Comparison of ENCODE assay signal across 8 cellular contexts in genomic region chr1:155324041-155324716, GRCh38. TPM values are rescaled to one million over a fixed set of nuclear protein-coding genes. Genes with fewer than 3 reads are reported as not detected.
DNase-seq lines count a peak whose midpoint lies in the region; ATAC-seq and TF ChIP-seq lines count a peak whose summit lies in the region.

No MANE protein-coding gene starts in this region.

- intact Hi-C loops in testis (cut with DNase I; ENCODE audit: low total_unique reads), result loop anchor here (10.0 kb wide), 2 partner anchors 69 to 271 kb away; partner anchors contain the start of gene ENTREP3

- H4K20me1 ChIP-seq in SK-N-SH (ENCODE audit: insufficient read depth), result 0 out of 2 replicates have a peak, but pooled peaks cover 5% of the 10 kb centered on the region

- peaks cover 46% of the 10 kb centered on the region for H3K79me2 ChIP-seq in SK-N-SH (ENCODE audit: insufficient read depth)

- H3K9me3 Mint-ChIP-seq in activated naive CD4-positive, alpha-beta T cell treated with anti-CD3 and anti-CD28 coated beads, Interleukin-2, amount 50 U/mL, for 72 hours, result no peaks in the 10 kb centered on the region

- no peaks in the 10 kb centered on the region for H3K36me3 Mint-ChIP-seq in activated naive CD4-positive, alpha-beta T cell treated with anti-CD3 and anti-CD28 coated beads, Interleukin-2, amount 50 U/mL, for 72 hours

- TF ChIP-seq EP300 in SK-N-SH (IDR thresholded peaks at IDR 0.05; ENCODE audit: borderline replicate concordance in 1 of 2, low read depth in 1 of 2, low read length in 1 of 2), result no peak

- H3K36me3 ChIP-seq in SK-N-SH (replicated peaks in 1 of 2; ENCODE audit: control insufficient read depth in 1 of 2, insufficient read depth in 2 of 2, low read length in 1 of 2) (peaks cover 16 to 23% of the 10 kb centered on the region in 2 experiments), testis (ENCODE audit: low read depth, missing control alignments) (no peaks in the 10 kb centered on the region)

- H2AFZ ChIP-seq in SK-N-SH (ENCODE audit: low read depth), result peak overlapping the region; percentile 83

- H3K4me3 ChIP-seq in SK-N-SH (ENCODE audit: low read depth in 2 of 2, low read length in 1 of 2), result peak overlapping the region; percentile 84 to 95
- H3K4me3 ChIP-seq in testis, result peak overlapping the region; percentile 57 to 75

- H3K4me1 ChIP-seq in SK-N-SH (ENCODE audit: control insufficient read depth in 1 of 2, insufficient read depth in 2 of 2, low read depth in 1 of 2, low read length in 1 of 2) (peaks cover 12 to 37% of the 10 kb centered on the region in 2 experiments), testis (peaks cover 23% of the 10 kb centered on the region)

- no peaks in the 10 kb centered on the region for H3K27me3 ChIP-seq in SK-N-SH (ENCODE audit: insufficient read depth)
- no peaks in the 10 kb centered on the region for H3K27me3 ChIP-seq in testis

- H3K9me3 ChIP-seq in SK-N-SH, result no peaks in the 10 kb centered on the region
- no peaks in the 10 kb centered on the region for H3K9me3 ChIP-seq in testis

- H3K9me2 ChIP-seq in SK-N-SH, result no peaks in the 10 kb centered on the region

- TF ChIP-seq POLR2A in testis (IDR thresholded peaks at IDR 0.05), result no peak

- TF ChIP-seq CTCF in SK-N-SH (IDR thresholded peaks at IDR 0.05) (no peak), omental fat pad (IDR thresholded peaks at IDR 0.05) (no peak), testis (IDR thresholded peaks at IDR 0.05) (no peak)

- DNase-seq in GM04503 (ENCODE audit: low read depth) (peak; percentile 91), NCI-H1092 (lab: John Stamatoyannopoulos, UW) (peak; percentile 83), SK-N-SH (peak; percentile 95), glomerular endothelial cell (ENCODE audit: extremely low read depth, low read depth, low spot score) (peak; percentile 42), omental fat pad (ENCODE audit: low spot score) (peak; percentile 77), testis (peak; percentile 95)
- peak; percentile 92 to 95 for DNase-seq in activated naive CD4-positive, alpha-beta T cell treated with anti-CD3 and anti-CD28 coated beads, Interleukin-2, amount 50 U/mL, for 72 hours (ENCODE audit: low spot score in 2 of 2)

- peak overlapping the region; percentile 85 for H3K9ac ChIP-seq in SK-N-SH

- peak overlapping the region; percentile 70 to 75 for H3K27ac Mint-ChIP-seq in activated naive CD4-positive, alpha-beta T cell treated with anti-CD3 and anti-CD28 coated beads, Interleukin-2, amount 50 U/mL, for 72 hours

- WGBS in SK-N-SH (ENCODE audit: low lambda C conversion rate), result 0% methylated on average over 18 of the region's 44 CpGs
- 0 to 1% methylated on average over 14 to 44 of the region's 44 CpGs for WGBS in testis, 2 donors

- peak overlapping the region; percentile 97 for H3K4me2 ChIP-seq in SK-N-SH

- H3F3A ChIP-seq in SK-N-SH (replicated peaks; ENCODE audit: insufficient read depth), result peaks cover 21% of the 10 kb centered on the region

- no peak for TF ChIP-seq RAD21 in SK-N-SH (IDR thresholded peaks at IDR 0.05; ENCODE audit: low read length)

- ATAC-seq in HG02571 (IDR thresholded peaks at IDR 0.05; ENCODE audit: unreplicated experiment) (peak; percentile 66), omental fat pad (ENCODE audit: low FRiP score) (peak; percentile 83)
- peak; percentile 81 to 84 for ATAC-seq in activated naive CD4-positive, alpha-beta T cell treated with anti-CD3 and anti-CD28 coated beads, Interleukin-2, amount 50 U/mL, for 72 hours

- H3K27ac ChIP-seq in SK-N-SH (ENCODE audit: low read depth in 2 of 2, low read length in 1 of 2) (peak overlapping the region; percentile 95), testis (peak overlapping the region; percentile 90 to 95)

- CTCF ChIA-PET in SK-N-SH (lab: Yijun Ruan, JAX), result interaction anchor here (0.6 to 11.6 kb wide), 21 partner anchors 11 to 394 kb away, joined by 3 to 184 read pairs (median 4); partner anchors contain the start of genes CLK2, ENTREP3, FDPS and MTX1

- POLR2A ChIA-PET in SK-N-SH (lab: Yijun Ruan, JAX), result interaction anchor here (0.5 to 1.4 kb wide), 3 partner anchors 22 to 239 kb away, joined by 3 to 4 read pairs (median 3); partner anchors contain the start of genes ASH1L and SCAMP3

TF ChIP-seq in SK-N-SH, 30 proteins besides CTCF, POLR2A, EP300 and RAD21 (continues in another document):
- no peak for TF ChIP-seq REST (IDR thresholded peaks at IDR 0.05; ENCODE audit: low read depth, low read length)
- TF ChIP-seq MAX (IDR thresholded peaks at IDR 0.05; ENCODE audit: low read depth), result peak; percentile 52
- no peak for TF ChIP-seq TEAD4 (IDR thresholded peaks at IDR 0.05; ENCODE audit: borderline replicate concordance, insufficient read depth)
- TF ChIP-seq JUND (IDR thresholded peaks at IDR 0.05), result no peak

RNA-seq across cellular contexts. Expression of gene RUSC1, which starts 3.5 kb away (rescaled TPM):
- polyA plus RNA-seq in SK-N-SH (2012; rRNA removed) (43.1 and 49.9 TPM in 2 replicates), testis (ENCODE audit: insufficient read depth, low read depth, low replicate concordance) (10.8 TPM)
- 18.6 and 25.6 TPM in 2 replicates for polyA plus RNA-seq in SK-N-SH (2012; cell fraction: cytosol; rRNA removed)
- 157 and 169 TPM in 2 replicates for polyA plus RNA-seq in SK-N-SH (2012; cell fraction: nucleus; rRNA removed)
- 10 to 100 TPM; 23.1 to 28.7 TPM for total RNA-seq in activated naive CD4-positive, alpha-beta T cell treated with anti-CD3 and anti-CD28 coated beads, Interleukin-2, amount 50 U/mL, for 72 hours
- total RNA-seq in glomerular endothelial cell (22.3 and 33.1 TPM in 2 replicates), omental fat pad (10 to 100 TPM; 11.5 to 21.1 (median 12.5) TPM), testis (10 to 100 TPM; 13.9 to 14.9 TPM)

RNA-seq across cellular contexts. Expression of gene FDPS, which starts 15.5 kb away (rescaled TPM):
- polyA plus RNA-seq in SK-N-SH (2012; rRNA removed) (126 and 142 TPM in 2 replicates), testis (ENCODE audit: insufficient read depth, low read depth, low replicate concordance) (127 TPM)
- 127 and 129 TPM in 2 replicates for polyA plus RNA-seq in SK-N-SH (2012; cell fraction: cytosol; rRNA removed)
- 164 and 167 TPM in 2 replicates for polyA plus RNA-seq in SK-N-SH (2012; cell fraction: nucleus; rRNA removed)
- 100 to 1,000 TPM; 349 to 372 TPM for total RNA-seq in activated naive CD4-positive, alpha-beta T cell treated with anti-CD3 and anti-CD28 coated beads, Interleukin-2, amount 50 U/mL, for 72 hours
- total RNA-seq in glomerular endothelial cell (319 and 345 TPM in 2 replicates), omental fat pad (100 to 1,000 TPM in 1 of 4 donors, 10 to 100 TPM in 3; 73.9 to 151 (median 87.7) TPM), testis (10 to 100 TPM; 51.6 to 81.6 TPM)

RNA-seq across cellular contexts. Expression of gene PKLR, which starts 22.9 kb away (rescaled TPM):
- polyA plus RNA-seq in SK-N-SH (2012; rRNA removed), result 0.03 TPM in 1 of 2 replicates, not detected in the other
- 0.01 TPM in 1 of 2 replicates, not detected in the other for polyA plus RNA-seq in SK-N-SH (2012; cell fraction: cytosol; rRNA removed)
- 0.05 TPM in 2 replicates for polyA plus RNA-seq in SK-N-SH (2012; cell fraction: nucleus; rRNA removed)
- total RNA-seq in activated naive CD4-positive, alpha-beta T cell treated with anti-CD3 and anti-CD28 coated beads, Interleukin-2, amount 50 U/mL, for 72 hours, result under 1 TPM in 1 of 2 donors, not detected in 1; 0.14 TPM
- not detected in 2 replicates for total RNA-seq in glomerular endothelial cell
- not detected for total RNA-seq in omental fat pad
- under 1 TPM; 0.25 to 0.87 TPM for total RNA-seq in testis
- 2.0 TPM for polyA plus RNA-seq in testis (ENCODE audit: insufficient read depth, low read depth, low replicate concordance)

RNA-seq across cellular contexts. Expression of gene HCN3, which starts 46.9 kb away (rescaled TPM):
- polyA plus RNA-seq in SK-N-SH (2012; rRNA removed), result 9.7 and 10.1 TPM in 2 replicates
- polyA plus RNA-seq in SK-N-SH (2012; cell fraction: cytosol; rRNA removed), result 2.2 and 3.7 TPM in 2 replicates
- polyA plus RNA-seq in SK-N-SH (2012; cell fraction: nucleus; rRNA removed), result 59.4 and 62.3 TPM in 2 replicates
- 1 to 10 TPM; 3.9 to 4.8 TPM for total RNA-seq in activated naive CD4-positive, alpha-beta T cell treated with anti-CD3 and anti-CD28 coated beads, Interleukin-2, amount 50 U/mL, for 72 hours
- 0.19 and 1.3 TPM in 2 replicates for total RNA-seq in glomerular endothelial cell
- total RNA-seq in omental fat pad, result 1 to 10 TPM in 2 of 4 donors, under 1 TPM in 2; 0.36 to 2.3 (median 1.2) TPM
- total RNA-seq in testis, result 1 to 10 TPM; 3.5 to 3.8 TPM
- 2.2 TPM for polyA plus RNA-seq in testis (ENCODE audit: insufficient read depth, low read depth, low replicate concordance)

RNA-seq across cellular contexts. Expression of gene CLK2, which starts 50.9 kb away (rescaled TPM):
- polyA plus RNA-seq in SK-N-SH (2012; rRNA removed), result 76.7 and 81.8 TPM in 2 replicates
- 25.3 and 28.9 TPM in 2 replicates for polyA plus RNA-seq in SK-N-SH (2012; cell fraction: cytosol; rRNA removed)
- 484 and 490 TPM in 2 replicates for polyA plus RNA-seq in SK-N-SH (2012; cell fraction: nucleus; rRNA removed)
- 100 to 1,000 TPM in 1 of 2 donors, 10 to 100 TPM in 1; 90.7 to 106 TPM for total RNA-seq in activated naive CD4-positive, alpha-beta T cell treated with anti-CD3 and anti-CD28 coated beads, Interleukin-2, amount 50 U/mL, for 72 hours
- 30.2 and 36.1 TPM in 2 replicates for total RNA-seq in glomerular endothelial cell
- 10 to 100 TPM; 16.9 to 41.3 (median 32.7) TPM for total RNA-seq in omental fat pad
- total RNA-seq in testis, result 10 to 100 TPM; 52.8 to 54.1 TPM
- 37.0 TPM for polyA plus RNA-seq in testis (ENCODE audit: insufficient read depth, low read depth, low replicate concordance)

Comparison
In these comparisons a context has a peak if more than half of its experiments do, and no peak if none do; other contexts are left out.
1. Peak in every context shown above with its lines: DNase-seq, ATAC-seq, H3K4me3 ChIP-seq and H3K27ac ChIP-seq.
2. DNase-seq: peak in every context shown above with its lines; median percentile 95 in SK-N-SH; 95 in testis; 94 in activated naive CD4-positive, alpha-beta T cell treated with anti-CD3 and anti-CD28 coated beads, Interleukin-2, amount 50 U/mL, for 72 hours; 91 in GM04503; 83 in NCI-H1092; 77 in omental fat pad; 42 in glomerular endothelial cell.